Comparison of ENCODE assay signal across 1 cellular context in the genomic region with DNA sequence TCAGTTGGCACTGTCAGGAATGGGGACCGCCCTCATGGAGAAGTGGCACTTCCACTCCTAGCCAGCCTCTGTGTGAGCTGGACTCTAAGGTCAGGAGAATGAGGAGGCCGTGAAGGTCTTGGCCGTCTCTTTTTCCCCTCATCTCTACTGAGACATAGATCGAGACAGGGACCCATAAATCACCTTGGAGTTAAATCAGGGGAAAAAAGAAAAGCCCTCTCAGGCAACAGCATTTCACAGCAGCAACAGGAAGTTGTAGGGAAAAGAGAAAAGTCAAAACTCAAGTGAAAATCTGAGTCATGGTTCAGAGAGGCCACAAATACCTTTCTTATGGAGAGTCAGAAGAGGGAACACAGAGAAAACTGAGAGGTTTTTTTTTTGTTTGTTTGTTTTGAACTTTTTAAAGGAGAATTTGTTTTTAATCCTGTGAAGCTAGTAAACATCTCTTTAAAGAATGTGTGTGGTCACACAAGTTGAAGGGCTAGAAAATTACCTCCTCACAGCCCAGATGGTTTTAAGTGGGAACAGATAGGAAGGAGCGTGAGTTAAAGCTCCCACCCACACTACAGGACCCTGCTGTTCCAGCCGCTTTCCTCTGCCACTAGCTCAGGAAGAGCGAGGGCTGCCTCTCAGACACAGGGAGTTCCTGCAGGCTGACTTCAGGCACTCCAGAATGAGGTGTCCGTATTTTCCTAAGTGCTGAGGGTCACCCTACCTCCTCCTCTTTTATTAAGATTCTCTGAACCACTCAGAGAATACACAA.
TF ChIP-seq lines count a peak whose summit lies in the region.

No MANE protein-coding gene starts in this region.

TF ChIP-seq in GM23338, 12 proteins besides CTCF, POLR2A, EP300 and RAD21 (continued from another document):
- TF ChIP-seq, protein P1, sequence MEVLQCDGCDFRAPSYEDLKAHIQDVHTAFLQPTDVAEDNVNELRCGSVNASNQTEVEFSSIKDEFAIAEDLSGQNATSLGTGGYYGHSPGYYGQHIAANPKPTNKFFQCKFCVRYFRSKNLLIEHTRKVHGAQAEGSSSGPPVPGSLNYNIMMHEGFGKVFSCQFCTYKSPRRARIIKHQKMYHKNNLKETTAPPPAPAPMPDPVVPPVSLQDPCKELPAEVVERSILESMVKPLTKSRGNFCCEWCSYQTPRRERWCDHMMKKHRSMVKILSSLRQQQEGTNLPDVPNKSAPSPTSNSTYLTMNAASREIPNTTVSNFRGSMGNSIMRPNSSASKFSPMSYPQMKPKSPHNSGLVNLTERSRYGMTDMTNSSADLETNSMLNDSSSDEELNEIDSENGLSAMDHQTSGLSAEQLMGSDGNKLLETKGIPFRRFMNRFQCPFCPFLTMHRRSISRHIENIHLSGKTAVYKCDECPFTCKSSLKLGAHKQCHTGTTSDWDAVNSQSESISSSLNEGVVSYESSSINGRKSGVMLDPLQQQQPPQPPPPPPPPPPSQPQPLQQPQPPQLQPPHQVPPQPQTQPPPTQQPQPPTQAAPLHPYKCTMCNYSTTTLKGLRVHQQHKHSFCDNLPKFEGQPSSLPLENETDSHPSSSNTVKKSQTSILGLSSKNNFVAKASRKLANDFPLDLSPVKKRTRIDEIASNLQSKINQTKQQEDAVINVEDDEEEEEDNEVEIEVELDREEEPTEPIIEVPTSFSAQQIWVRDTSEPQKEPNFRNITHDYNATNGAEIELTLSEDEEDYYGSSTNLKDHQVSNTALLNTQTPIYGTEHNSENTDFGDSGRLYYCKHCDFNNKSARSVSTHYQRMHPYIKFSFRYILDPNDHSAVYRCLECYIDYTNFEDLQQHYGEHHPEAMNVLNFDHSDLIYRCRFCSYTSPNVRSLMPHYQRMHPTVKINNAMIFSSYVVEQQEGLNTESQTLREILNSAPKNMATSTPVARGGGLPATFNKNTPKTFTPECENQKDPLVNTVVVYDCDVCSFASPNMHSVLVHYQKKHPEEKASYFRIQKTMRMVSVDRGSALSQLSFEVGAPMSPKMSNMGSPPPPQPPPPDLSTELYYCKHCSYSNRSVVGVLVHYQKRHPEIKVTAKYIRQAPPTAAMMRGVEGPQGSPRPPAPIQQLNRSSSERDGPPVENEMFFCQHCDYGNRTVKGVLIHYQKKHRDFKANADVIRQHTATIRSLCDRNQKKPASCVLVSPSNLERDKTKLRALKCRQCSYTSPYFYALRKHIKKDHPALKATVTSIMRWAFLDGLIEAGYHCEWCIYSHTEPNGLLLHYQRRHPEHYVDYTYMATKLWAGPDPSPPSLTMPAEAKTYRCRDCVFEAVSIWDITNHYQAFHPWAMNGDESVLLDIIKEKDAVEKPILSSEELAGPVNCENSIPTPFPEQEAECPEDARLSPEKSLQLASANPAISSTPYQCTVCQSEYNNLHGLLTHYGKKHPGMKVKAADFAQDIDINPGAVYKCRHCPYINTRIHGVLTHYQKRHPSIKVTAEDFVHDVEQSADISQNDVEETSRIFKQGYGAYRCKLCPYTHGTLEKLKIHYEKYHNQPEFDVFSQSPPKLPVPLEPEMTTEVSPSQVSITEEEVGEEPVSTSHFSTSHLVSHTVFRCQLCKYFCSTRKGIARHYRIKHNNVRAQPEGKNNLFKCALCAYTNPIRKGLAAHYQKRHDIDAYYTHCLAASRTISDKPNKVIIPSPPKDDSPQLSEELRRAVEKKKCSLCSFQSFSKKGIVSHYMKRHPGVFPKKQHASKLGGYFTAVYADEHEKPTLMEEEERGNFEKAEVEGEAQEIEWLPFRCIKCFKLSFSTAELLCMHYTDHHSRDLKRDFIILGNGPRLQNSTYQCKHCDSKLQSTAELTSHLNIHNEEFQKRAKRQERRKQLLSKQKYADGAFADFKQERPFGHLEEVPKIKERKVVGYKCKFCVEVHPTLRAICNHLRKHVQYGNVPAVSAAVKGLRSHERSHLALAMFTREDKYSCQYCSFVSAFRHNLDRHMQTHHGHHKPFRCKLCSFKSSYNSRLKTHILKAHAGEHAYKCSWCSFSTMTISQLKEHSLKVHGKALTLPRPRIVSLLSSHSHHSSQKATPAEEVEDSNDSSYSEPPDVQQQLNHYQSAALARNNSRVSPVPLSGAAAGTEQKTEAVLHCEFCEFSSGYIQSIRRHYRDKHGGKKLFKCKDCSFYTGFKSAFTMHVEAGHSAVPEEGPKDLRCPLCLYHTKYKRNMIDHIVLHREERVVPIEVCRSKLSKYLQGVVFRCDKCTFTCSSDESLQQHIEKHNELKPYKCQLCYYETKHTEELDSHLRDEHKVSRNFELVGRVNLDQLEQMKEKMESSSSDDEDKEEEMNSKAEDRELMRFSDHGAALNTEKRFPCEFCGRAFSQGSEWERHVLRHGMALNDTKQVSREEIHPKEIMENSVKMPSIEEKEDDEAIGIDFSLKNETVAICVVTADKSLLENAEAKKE (CRISPR knock-in tag; IDR thresholded peaks at IDR 0.05): peak; percentile 74
